In the genomic region with DNA sequence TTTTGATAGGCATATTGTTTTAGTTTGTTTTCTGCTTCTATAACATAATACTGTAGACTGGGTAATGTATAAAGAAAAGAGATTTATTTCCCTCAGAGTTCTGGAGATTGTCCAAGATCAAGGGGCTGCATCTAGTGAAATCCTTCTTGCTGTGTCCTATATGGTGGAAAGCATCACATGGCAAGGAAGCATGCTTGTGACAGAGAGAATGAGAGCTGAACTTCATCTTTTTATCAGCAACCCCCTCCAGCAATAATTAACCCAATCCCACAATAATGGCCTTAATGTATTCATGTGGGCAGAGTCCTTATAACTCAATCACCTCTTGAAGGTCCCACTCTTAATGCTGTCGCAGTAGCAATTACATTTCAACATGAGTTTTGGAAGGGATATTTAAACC, we compare ENCODE assay signal across 36 cellular contexts.
"Had no signal": no experiment of that assay in that cellular context is flagged by ENCODE, and none has a peak within 500 bp of the region (broad histone marks: within the 10 kb centered on the region; RNA-seq: fewer than 3 reads in every experiment).

No MANE protein-coding gene starts in this region.

- H3K36me3 ChIP-seq: ascending aorta, cardiac muscle cell had no signal

- H3K4me1 ChIP-seq: ascending aorta had no signal

- ATAC-seq: activated CD8-positive, alpha-beta memory T cell treated with anti-CD3 and anti-CD28 coated beads, Interleukin-2, amount 10 ng/mL, durations not matched to agents 7 days and 5 days; activated CD8-positive, alpha-beta T cell treated with anti-CD3 and anti-CD28 coated beads for 36 hours; activated naive CD8-positive, alpha-beta T cell treated with anti-CD3 and anti-CD28 coated beads, Interleukin-2, amount 50 U/mL, for 24 hours had no signal

- H3K36me3 Mint-ChIP-seq: activated CD4-positive, alpha-beta memory T cell treated with anti-CD3 and anti-CD28 coated beads for 36 hours; activated CD8-positive, alpha-beta memory T cell treated with anti-CD3 and anti-CD28 coated beads, Interleukin-2, amount 10 ng/mL, durations not matched to agents 7 days and 5 days; activated naive CD4-positive, alpha-beta T cell treated with anti-CD3 and anti-CD28 coated beads, Interleukin-2, amount 10 ng/mL, durations not matched to agents 7 days and 5 days; activated naive CD4-positive, alpha-beta T cell treated with anti-CD3 and anti-CD28 coated beads, Interleukin-2, amount 50 U/mL, for 24 hours; activated naive CD8-positive, alpha-beta T cell; activated naive CD8-positive, alpha-beta T cell treated with anti-CD3 and anti-CD28 coated beads, Interleukin-2, amount 10 ng/mL, durations not matched to agents 7 days and 5 days; brain had no signal

- H3K4me1 Mint-ChIP-seq: activated B cell treated with CpG ODN at 0.5 μM for 24 hours; activated CD4-positive, alpha-beta T cell treated with anti-CD3 and anti-CD28 coated beads, Interleukin-2, amount 10 ng/mL, durations not matched to agents 24 days and 14 days; activated CD8-positive, alpha-beta memory T cell treated with anti-CD3 and anti-CD28 coated beads, Interleukin-2, amount 10 ng/mL, durations not matched to agents 7 days and 5 days; activated naive CD4-positive, alpha-beta T cell treated with anti-CD3 and anti-CD28 coated beads, Interleukin-2, amount 10 ng/mL, durations not matched to agents 7 days and 5 days; activated naive CD4-positive, alpha-beta T cell treated with anti-CD3 and anti-CD28 coated beads, Interleukin-2, amount 50 U/mL, for 24 hours; activated naive CD8-positive, alpha-beta T cell treated with anti-CD3 and anti-CD28 coated beads, Interleukin-2, amount 10 ng/mL, durations not matched to agents 7 days and 5 days; activated naive CD8-positive, alpha-beta T cell treated with anti-CD3 and anti-CD28 coated beads, Interleukin-2, amount 50 U/mL, for 24 hours; brain; central memory CD8-positive, alpha-beta T cell had no signal

- H3K9me3 Mint-ChIP-seq: activated B cell treated with CpG ODN at 0.5 μM for 24 hours; activated CD4-positive, alpha-beta memory T cell treated with anti-CD3 and anti-CD28 coated beads for 36 hours; activated CD4-positive, alpha-beta T cell treated with anti-CD3 and anti-CD28 coated beads, Interleukin-2, amount 10 ng/mL, durations not matched to agents 24 days and 14 days; activated CD8-positive, alpha-beta T cell treated with anti-CD3 and anti-CD28 coated beads for 36 hours; activated naive CD4-positive, alpha-beta T cell treated with anti-CD3 and anti-CD28 coated beads, Interleukin-2, amount 10 ng/mL, durations not matched to agents 7 days and 5 days; activated naive CD4-positive, alpha-beta T cell treated with anti-CD3 and anti-CD28 coated beads, Interleukin-2, amount 50 U/mL, for 24 hours; activated naive CD8-positive, alpha-beta T cell treated with anti-CD3 and anti-CD28 coated beads, Interleukin-2, amount 10 ng/mL, durations not matched to agents 7 days and 5 days; activated naive CD8-positive, alpha-beta T cell treated with anti-CD3 and anti-CD28 coated beads, Interleukin-2, amount 50 U/mL, for 24 hours; activated T-cell treated with anti-CD3 and anti-CD28 coated beads, Interleukin-2, amount 50 U/mL, for 24 hours; activated T-helper 2 cell treated with anti-CD3 and anti-CD28 coated beads, Interferon-gamma antibody, Interleukin-2, Interleukin-4, amounts not matched to agents 10 μg/mL and 5 μg/mL and 100 μg/mL, durations not matched to agents 14 hours and 24 hours and 36 hours; T-helper 1 cell treated with Interleukin-12 subunit alpha and Interleukin-12 subunit beta and Interleukin-4 antibody, amounts not matched to agents 30 μg/mL and 1 μg/mL, for 36 hours; T-helper 2 cell treated with Interferon-gamma antibody and Interleukin-4, amounts not matched to agents 5 μg/mL and 100 μg/mL, for 36 hours had no signal

- H3K27me3 ChIP-seq: ascending aorta, cardiac muscle cell had no signal

- H3K27ac ChIP-seq: ascending aorta, cardiac muscle cell, VCaP had no signal

- H3K27me3 Mint-ChIP-seq: activated B cell treated with CpG ODN at 0.5 μM for 24 hours; activated CD4-positive, alpha-beta memory T cell treated with anti-CD3 and anti-CD28 coated beads for 36 hours; activated CD4-positive, alpha-beta T cell treated with anti-CD3 and anti-CD28 coated beads, Interleukin-2, amount 10 ng/mL, durations not matched to agents 24 days and 14 days; activated CD8-positive, alpha-beta memory T cell treated with anti-CD3 and anti-CD28 coated beads, Interleukin-2, amount 10 ng/mL, durations not matched to agents 7 days and 5 days; activated CD8-positive, alpha-beta T cell treated with anti-CD3 and anti-CD28 coated beads for 36 hours; activated naive CD4-positive, alpha-beta T cell treated with anti-CD3 and anti-CD28 coated beads, Interleukin-2, amount 10 ng/mL, durations not matched to agents 7 days and 5 days; activated naive CD4-positive, alpha-beta T cell treated with anti-CD3 and anti-CD28 coated beads, Interleukin-2, amount 50 U/mL, for 24 hours; activated naive CD8-positive, alpha-beta T cell; activated naive CD8-positive, alpha-beta T cell treated with anti-CD3 and anti-CD28 coated beads, Interleukin-2, amount 10 ng/mL, durations not matched to agents 7 days and 5 days; activated naive CD8-positive, alpha-beta T cell treated with anti-CD3 and anti-CD28 coated beads, Interleukin-2, amount 50 U/mL, for 24 hours; activated T-cell treated with anti-CD3 and anti-CD28 coated beads, Interleukin-2, amount 50 U/mL, for 24 hours; brain; central memory CD8-positive, alpha-beta T cell had no signal

- DNase-seq: activated B cell treated with CpG ODN at 0.5 μM for 24 hours; activated CD4-positive, alpha-beta memory T cell treated with anti-CD3 and anti-CD28 coated beads for 36 hours; activated CD4-positive, alpha-beta T cell treated with anti-CD3 and anti-CD28 coated beads for 4 hours; activated CD4-positive, alpha-beta T cell treated with anti-CD3 and anti-CD28 coated beads, Interleukin-2, amount 10 ng/mL, durations not matched to agents 24 days and 14 days; activated CD4-positive, alpha-beta T cell treated with anti-CD3 and anti-CD28 coated beads, Interleukin-2, amount 50 U/mL, for 1 hour; activated CD4-positive, alpha-beta T cell treated with anti-CD3 and anti-CD28 coated beads, Interleukin-2, amount 50 U/mL, for 4 hours; activated CD4-positive, CD25-positive, alpha-beta regulatory T cell treated with anti-CD3 and anti-CD28 coated beads, Interleukin-2, amount 50 U/mL, for 72 hours; activated CD8-positive, alpha-beta memory T cell treated with anti-CD3 and anti-CD28 coated beads for 24 hours; activated CD8-positive, alpha-beta memory T cell treated with anti-CD3 and anti-CD28 coated beads, Interleukin-2, amount 10 ng/mL, durations not matched to agents 7 days and 5 days; activated CD8-positive, alpha-beta memory T cell treated with anti-CD3 and anti-CD28 coated beads, Interleukin-2, amount 50 U/mL, for 48 hours; activated CD8-positive, alpha-beta T cell treated with anti-CD3 and anti-CD28 coated beads for 36 hours; activated effector memory CD4-positive, alpha-beta T cell treated with Interleukin-2 at 50 U/mL for 16 hours; activated gamma-delta T cell; activated naive CD4-positive, alpha-beta T cell treated with anti-CD3 and anti-CD28 coated beads, Interleukin-2, amount 10 ng/mL, durations not matched to agents 7 days and 5 days; activated naive CD4-positive, alpha-beta T cell treated with Interleukin-2 at 50 U/mL for 16 hours; activated naive CD8-positive, alpha-beta T cell treated with anti-CD3 and anti-CD28 coated beads, Interleukin-2, amount 10 ng/mL, durations not matched to agents 7 days and 5 days; activated naive CD8-positive, alpha-beta T cell treated with anti-CD3 and anti-CD28 coated beads, Interleukin-2, amount 50 U/mL, for 24 hours; activated T-cell treated with anti-CD3 and anti-CD28 coated beads, Interleukin-2, amount 50 U/mL, for 24 hours; activated T-cell treated with anti-CD3 and anti-CD28 coated beads, Interleukin-2, amount 50 U/mL, for 48 hours; amygdala; anterior cingulate cortex; caudate nucleus; cerebellar nuclear complex; T-helper 1 cell; T-helper 2 cell; T-helper 9 cell had no signal

- H3K9me3 ChIP-seq: ascending aorta had no signal

- H3K4me3 ChIP-seq: ascending aorta, cardiac muscle cell had no signal

- H3K27ac Mint-ChIP-seq: activated B cell treated with CpG ODN at 0.5 μM for 24 hours; activated CD4-positive, alpha-beta memory T cell treated with anti-CD3 and anti-CD28 coated beads for 36 hours; activated CD4-positive, alpha-beta T cell treated with anti-CD3 and anti-CD28 coated beads, Interleukin-2, amount 10 ng/mL, durations not matched to agents 24 days and 14 days; activated CD8-positive, alpha-beta memory T cell treated with anti-CD3 and anti-CD28 coated beads, Interleukin-2, amount 10 ng/mL, durations not matched to agents 7 days and 5 days; activated CD8-positive, alpha-beta T cell treated with anti-CD3 and anti-CD28 coated beads for 36 hours; activated naive CD4-positive, alpha-beta T cell treated with anti-CD3 and anti-CD28 coated beads, Interleukin-2, amount 10 ng/mL, durations not matched to agents 7 days and 5 days; activated naive CD4-positive, alpha-beta T cell treated with anti-CD3 and anti-CD28 coated beads, Interleukin-2, amount 50 U/mL, for 24 hours; activated naive CD8-positive, alpha-beta T cell; activated naive CD8-positive, alpha-beta T cell treated with anti-CD3 and anti-CD28 coated beads, Interleukin-2, amount 10 ng/mL, durations not matched to agents 7 days and 5 days; activated naive CD8-positive, alpha-beta T cell treated with anti-CD3 and anti-CD28 coated beads, Interleukin-2, amount 50 U/mL, for 24 hours; activated T-cell treated with anti-CD3 and anti-CD28 coated beads, Interleukin-2, amount 50 U/mL, for 24 hours; activated T-helper 2 cell treated with anti-CD3 and anti-CD28 coated beads, Interferon-gamma antibody, Interleukin-2, Interleukin-4, amounts not matched to agents 10 μg/mL and 5 μg/mL and 100 μg/mL, durations not matched to agents 14 hours and 24 hours and 36 hours; brain; T-helper 1 cell treated with Interleukin-12 subunit alpha and Interleukin-12 subunit beta and Interleukin-4 antibody, amounts not matched to agents 30 μg/mL and 1 μg/mL, for 36 hours; T-helper 2 cell treated with Interferon-gamma antibody and Interleukin-4, amounts not matched to agents 5 μg/mL and 100 μg/mL, for 36 hours had no signal

- H3K4me3 Mint-ChIP-seq: activated B cell treated with CpG ODN at 0.5 μM for 24 hours; activated CD4-positive, alpha-beta memory T cell treated with anti-CD3 and anti-CD28 coated beads for 36 hours; activated CD4-positive, alpha-beta T cell treated with anti-CD3 and anti-CD28 coated beads, Interleukin-2, amount 10 ng/mL, durations not matched to agents 24 days and 14 days; activated CD8-positive, alpha-beta memory T cell treated with anti-CD3 and anti-CD28 coated beads, Interleukin-2, amount 10 ng/mL, durations not matched to agents 7 days and 5 days; activated CD8-positive, alpha-beta T cell treated with anti-CD3 and anti-CD28 coated beads for 36 hours; activated naive CD4-positive, alpha-beta T cell treated with anti-CD3 and anti-CD28 coated beads, Interleukin-2, amount 10 ng/mL, durations not matched to agents 7 days and 5 days; activated naive CD4-positive, alpha-beta T cell treated with anti-CD3 and anti-CD28 coated beads, Interleukin-2, amount 50 U/mL, for 24 hours; activated naive CD8-positive, alpha-beta T cell; activated naive CD8-positive, alpha-beta T cell treated with anti-CD3 and anti-CD28 coated beads, Interleukin-2, amount 10 ng/mL, durations not matched to agents 7 days and 5 days; activated naive CD8-positive, alpha-beta T cell treated with anti-CD3 and anti-CD28 coated beads, Interleukin-2, amount 50 U/mL, for 24 hours; activated T-cell treated with anti-CD3 and anti-CD28 coated beads, Interleukin-2, amount 50 U/mL, for 24 hours; brain; central memory CD8-positive, alpha-beta T cell; T-helper 1 cell treated with Interleukin-12 subunit alpha and Interleukin-12 subunit beta and Interleukin-4 antibody, amounts not matched to agents 30 μg/mL and 1 μg/mL, for 36 hours; T-helper 2 cell treated with Interferon-gamma antibody and Interleukin-4, amounts not matched to agents 5 μg/mL and 100 μg/mL, for 36 hours had no signal
